ENCODE assay signal across 28 cellular contexts in the genomic region with DNA sequence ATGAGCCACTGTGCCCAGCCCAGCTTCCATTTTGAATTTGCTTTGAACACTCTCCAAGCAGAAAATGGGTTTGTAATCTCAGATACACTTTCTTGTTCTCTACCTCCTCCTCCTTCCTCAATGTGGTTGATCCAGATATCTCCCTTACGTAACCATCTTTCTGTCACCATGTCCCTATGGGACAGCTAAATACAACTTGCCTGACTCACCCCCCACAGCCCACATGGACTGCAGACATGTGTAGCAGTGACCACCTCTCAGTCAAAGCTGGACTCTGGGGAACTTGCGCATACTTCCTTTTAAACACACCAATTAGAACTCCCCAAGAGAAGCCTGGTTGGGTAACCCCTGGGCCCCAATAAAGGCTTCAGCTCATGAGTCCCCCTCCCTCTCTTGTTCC.
"Had no signal": no experiment of that assay in that cellular context is flagged by ENCODE, and none has a peak within 500 bp of the region (broad histone marks: within the 10 kb centered on the region; RNA-seq: fewer than 3 reads in every experiment).

No MANE protein-coding gene starts in this region.

- H3K27ac ChIP-seq: brain microvascular endothelial cell, coronary artery, foreskin keratinocyte, left lung, right lobe of liver, skin epidermis, thoracic aorta, uterus, WERI-Rb-1 had no signal

- H3K4me1 ChIP-seq: foreskin keratinocyte, left lung, right lobe of liver, uterus had no signal

- H3K36me3 Mint-ChIP-seq: stimulated activated effector memory CD8-positive, alpha-beta T cell treated with anti-CD3 and anti-CD28 coated beads, Interleukin-12 subunit alpha, Interleukin-12 subunit beta, amount 100 ng/mL, for 72 hours had no signal

- H3K27ac Mint-ChIP-seq: activated CD4-positive, alpha-beta memory T cell treated with anti-CD3 and anti-CD28 coated beads for 36 hours; activated CD4-positive, alpha-beta T cell treated with anti-CD3 and anti-CD28 coated beads, Interleukin-2, amount 10 ng/mL, durations not matched to agents 24 days and 14 days; activated naive CD4-positive, alpha-beta T cell treated with anti-CD3 and anti-CD28 coated beads, Interleukin-2, amount 10 ng/mL, durations not matched to agents 7 days and 5 days; activated naive CD8-positive, alpha-beta T cell treated with anti-CD3 and anti-CD28 coated beads, Interleukin-2, amount 10 ng/mL, durations not matched to agents 7 days and 5 days; activated T-cell treated with anti-CD3 and anti-CD28 coated beads, Interleukin-2, amount 50 U/mL, for 24 hours; effector memory CD8-positive, alpha-beta T cell; natural killer cell treated with Interleukin-12 subunit alpha and Interleukin-12 subunit beta and Interleukin-15 and Interleukin-18, amount 100 ng/mL, for 72 hours; stimulated activated effector memory CD8-positive, alpha-beta T cell treated with anti-CD3 and anti-CD28 coated beads, Interleukin-12 subunit alpha, Interleukin-12 subunit beta, amount 100 ng/mL, for 72 hours; stimulated activated naive CD8-positive, alpha-beta T cell treated with anti-CD3 and anti-CD28 coated beads, Interleukin-15, Interleukin-2, amounts not matched to agents 100 ng/mL and 50 ng/mL, for 24 hours; T-helper 1 cell treated with Interleukin-12 subunit alpha and Interleukin-12 subunit beta and Interleukin-4 antibody, amounts not matched to agents 30 μg/mL and 1 μg/mL, for 36 hours; type B pancreatic cell had no signal

- DNase-seq: activated CD4-positive, alpha-beta memory T cell treated with anti-CD3 and anti-CD28 coated beads for 36 hours; activated CD4-positive, alpha-beta T cell treated with anti-CD3 and anti-CD28 coated beads, Interleukin-2, amount 10 ng/mL, durations not matched to agents 24 days and 14 days; activated CD8-positive, alpha-beta memory T cell treated with anti-CD3 and anti-CD28 coated beads, Interleukin-2, amount 50 U/mL, for 4 hours; activated gamma-delta T cell; activated naive CD4-positive, alpha-beta T cell treated with anti-CD3 and anti-CD28 coated beads, Interleukin-2, amount 10 ng/mL, durations not matched to agents 7 days and 5 days; activated naive CD8-positive, alpha-beta T cell treated with anti-CD3 and anti-CD28 coated beads, Interleukin-2, amount 10 ng/mL, durations not matched to agents 7 days and 5 days; activated T-cell treated with anti-CD3 and anti-CD28 coated beads, Interleukin-2, amount 50 U/mL, for 24 hours; brain microvascular endothelial cell; effector memory CD8-positive, alpha-beta T cell; foreskin keratinocyte; left lung; mesendoderm; posterior cingulate gyrus; right lobe of liver; stimulated activated CD4-positive, alpha-beta T cell treated with anti-CD3 and anti-CD28 coated beads, Interleukin-12 subunit alpha, Interleukin-12 subunit beta, amount 100 ng/mL, for 4 hours; stimulated activated CD4-positive, alpha-beta T cell treated with anti-CD3 and anti-CD28 coated beads, Interleukin-4, amount 100 ng/mL, for 1 hour; T-helper 9 cell; uterus; WERI-Rb-1 had no signal

- H3K27me3 Mint-ChIP-seq: activated CD4-positive, alpha-beta memory T cell treated with anti-CD3 and anti-CD28 coated beads for 36 hours; activated CD4-positive, alpha-beta T cell treated with anti-CD3 and anti-CD28 coated beads, Interleukin-2, amount 10 ng/mL, durations not matched to agents 24 days and 14 days; activated naive CD4-positive, alpha-beta T cell treated with anti-CD3 and anti-CD28 coated beads, Interleukin-2, amount 10 ng/mL, durations not matched to agents 7 days and 5 days; activated naive CD8-positive, alpha-beta T cell treated with anti-CD3 and anti-CD28 coated beads, Interleukin-2, amount 10 ng/mL, durations not matched to agents 7 days and 5 days; activated T-cell treated with anti-CD3 and anti-CD28 coated beads, Interleukin-2, amount 50 U/mL, for 24 hours; effector memory CD8-positive, alpha-beta T cell; natural killer cell treated with Interleukin-12 subunit alpha and Interleukin-12 subunit beta and Interleukin-15 and Interleukin-18, amount 100 ng/mL, for 72 hours; stimulated activated naive CD8-positive, alpha-beta T cell treated with anti-CD3 and anti-CD28 coated beads, Interleukin-15, Interleukin-2, amounts not matched to agents 100 ng/mL and 50 ng/mL, for 24 hours; type B pancreatic cell had no signal

- H3K9me3 ChIP-seq: thoracic aorta, uterus had no signal

- H3K36me3 ChIP-seq: brain microvascular endothelial cell, left lung, right lobe of liver, thoracic aorta, uterus, WERI-Rb-1 had no signal

- H3K4me1 Mint-ChIP-seq: activated CD4-positive, alpha-beta T cell treated with anti-CD3 and anti-CD28 coated beads, Interleukin-2, amount 10 ng/mL, durations not matched to agents 24 days and 14 days; activated naive CD4-positive, alpha-beta T cell treated with anti-CD3 and anti-CD28 coated beads, Interleukin-2, amount 10 ng/mL, durations not matched to agents 7 days and 5 days; activated naive CD8-positive, alpha-beta T cell treated with anti-CD3 and anti-CD28 coated beads, Interleukin-2, amount 10 ng/mL, durations not matched to agents 7 days and 5 days; stimulated activated effector memory CD8-positive, alpha-beta T cell treated with anti-CD3 and anti-CD28 coated beads, Interleukin-12 subunit alpha, Interleukin-12 subunit beta, amount 100 ng/mL, for 72 hours had no signal

- H3K27me3 ChIP-seq: brain microvascular endothelial cell, foreskin keratinocyte, left lung, right lobe of liver, uterus had no signal

- H3K4me3 Mint-ChIP-seq: activated CD4-positive, alpha-beta memory T cell treated with anti-CD3 and anti-CD28 coated beads for 36 hours; activated CD4-positive, alpha-beta T cell treated with anti-CD3 and anti-CD28 coated beads, Interleukin-2, amount 10 ng/mL, durations not matched to agents 24 days and 14 days; activated naive CD4-positive, alpha-beta T cell treated with anti-CD3 and anti-CD28 coated beads, Interleukin-2, amount 10 ng/mL, durations not matched to agents 7 days and 5 days; activated naive CD8-positive, alpha-beta T cell treated with anti-CD3 and anti-CD28 coated beads, Interleukin-2, amount 10 ng/mL, durations not matched to agents 7 days and 5 days; activated T-cell treated with anti-CD3 and anti-CD28 coated beads, Interleukin-2, amount 50 U/mL, for 24 hours; effector memory CD8-positive, alpha-beta T cell; natural killer cell treated with Interleukin-12 subunit alpha and Interleukin-12 subunit beta and Interleukin-15 and Interleukin-18, amount 100 ng/mL, for 72 hours; stimulated activated effector memory CD8-positive, alpha-beta T cell treated with anti-CD3 and anti-CD28 coated beads, Interleukin-12 subunit alpha, Interleukin-12 subunit beta, amount 100 ng/mL, for 72 hours; stimulated activated naive CD8-positive, alpha-beta T cell treated with anti-CD3 and anti-CD28 coated beads, Interleukin-15, Interleukin-2, amounts not matched to agents 100 ng/mL and 50 ng/mL, for 24 hours; T-helper 1 cell treated with Interleukin-12 subunit alpha and Interleukin-12 subunit beta and Interleukin-4 antibody, amounts not matched to agents 30 μg/mL and 1 μg/mL, for 36 hours; type B pancreatic cell had no signal

- H3K4me3 ChIP-seq: coronary artery, left lung, lung, right lobe of liver, skin epidermis, thoracic aorta, uterus had no signal
